Comparison of ENCODE assay signal across 9 cellular contexts in genomic region chr1:84103197-84103992, GRCh38. TPM values are rescaled to one million over a fixed set of nuclear protein-coding genes. Genes with fewer than 3 reads are reported as not detected.
DNase-seq lines count a peak whose midpoint lies in the region; ATAC-seq and TF ChIP-seq lines count a peak whose summit lies in the region.
"Had no signal": no experiment of that assay in that cellular context is flagged by ENCODE, and none has a peak within 500 bp of the region (broad histone marks: within the 10 kb centered on the region; RNA-seq: fewer than 3 reads in every experiment).

No MANE protein-coding gene starts in this region.

- no peak overlapping the region for H3K27ac Mint-ChIP-seq in immature natural killer cell
- H3K27ac Mint-ChIP-seq: T-helper 1 cell treated with Interleukin-12 subunit alpha and Interleukin-12 subunit beta and Interleukin-4 antibody, amounts not matched to agents 30 μg/mL and 1 μg/mL, for 36 hours had no signal

- H3K27ac ChIP-seq in RWPE2 (ENCODE audit: poor library complexity, severe bottlenecking) = no peak overlapping the region

- H3K4me1 ChIP-seq in RWPE2 (ENCODE audit: insufficient read depth, poor library complexity, severe bottlenecking) = peaks cover 8% of the 10 kb centered on the region

- H3K4me3 Mint-ChIP-seq in immature natural killer cell = no peak overlapping the region
- H3K4me3 Mint-ChIP-seq: T-helper 1 cell treated with Interleukin-12 subunit alpha and Interleukin-12 subunit beta and Interleukin-4 antibody, amounts not matched to agents 30 μg/mL and 1 μg/mL, for 36 hours had no signal

- H3K9me3 Mint-ChIP-seq in immature natural killer cell = peaks cover 0 to 7% (median under 1%) of the 10 kb centered on the region in 6 donors

- H3K27me3 ChIP-seq in RWPE2 (ENCODE audit: insufficient read depth, poor library complexity, severe bottlenecking) = no peaks in the 10 kb centered on the region

- no peak for TF ChIP-seq CTCF in RWPE2 (IDR thresholded peaks at IDR 0.05; ENCODE audit: poor library complexity, severe bottlenecking)

- peaks cover 0 to 6% of the 10 kb centered on the region in 2 donors for H3K4me1 Mint-ChIP-seq in immature natural killer cell

- H3K4me3 ChIP-seq in RWPE2 (ENCODE audit: severe bottlenecking) = no peak overlapping the region

- H3K36me3 ChIP-seq in RWPE2 (ENCODE audit: low read depth) = no peaks in the 10 kb centered on the region

- DNase-seq in DMS 273 treated with DMSO at 0.1 percent for 48 hours (lab: John Stamatoyannopoulos, UW) = peak; percentile 56
- DNase-seq in RWPE2 (ENCODE audit: low spot score) = no peak
- peak; percentile 88 for DNase-seq in fibroblast of peridontal ligament (ENCODE audit: extremely low read depth)
- peak in 41 of 56 donors; percentile 1 to 79 (median 30) for DNase-seq in nucleus accumbens (lab: John Stamatoyannopoulos, UW)
- no peak for DNase-seq in COR-L47 (lab: John Stamatoyannopoulos, UW)
- no peak for DNase-seq in immature natural killer cell

- ATAC-seq in GM19467 (IDR thresholded peaks at IDR 0.05; ENCODE audit: unreplicated experiment) (peak; percentile 55), HG03558 (IDR thresholded peaks at IDR 0.05; ENCODE audit: extremely low read depth, unreplicated experiment) (peak; percentile 78), RWPE2 (ENCODE audit: low read depth) (peak; percentile 92)

- peaks cover 0 to 4% (median 3%) of the 10 kb centered on the region in 3 donors for H3K36me3 Mint-ChIP-seq in immature natural killer cell

- H3K9me3 ChIP-seq in RWPE2 (ENCODE audit: severe bottlenecking) = no peaks in the 10 kb centered on the region

- H3K27me3 Mint-ChIP-seq in immature natural killer cell (ENCODE audit: low read depth in 3 of 3) = peaks cover 0 to 2% (median 0%) of the 10 kb centered on the region in 3 donors

RNA-seq across cellular contexts. Expression of gene PRKACB, which starts 40.7 kb away (rescaled TPM):
- polyA plus RNA-seq in immature natural killer cell = 100 to 1,000 TPM; 129 to 147 (median 131) TPM

Comparison
In these comparisons a context has a peak if more than half of its experiments do, and no peak if none do; other contexts are left out.
1. DNase-seq: peak in DMS 273 treated with DMSO at 0.1 percent for 48 hours (single experiment), fibroblast of peridontal ligament (single experiment) and nucleus accumbens (41 of 56); none in RWPE2 (single experiment), COR-L47 (single experiment) and immature natural killer cell (0 of 3).
2. Peak in every context shown above with its lines, with median percentiles within 50 percentile points of each other: ATAC-seq.